8 cellular contexts compared by ENCODE assay signal in the genomic region with DNA sequence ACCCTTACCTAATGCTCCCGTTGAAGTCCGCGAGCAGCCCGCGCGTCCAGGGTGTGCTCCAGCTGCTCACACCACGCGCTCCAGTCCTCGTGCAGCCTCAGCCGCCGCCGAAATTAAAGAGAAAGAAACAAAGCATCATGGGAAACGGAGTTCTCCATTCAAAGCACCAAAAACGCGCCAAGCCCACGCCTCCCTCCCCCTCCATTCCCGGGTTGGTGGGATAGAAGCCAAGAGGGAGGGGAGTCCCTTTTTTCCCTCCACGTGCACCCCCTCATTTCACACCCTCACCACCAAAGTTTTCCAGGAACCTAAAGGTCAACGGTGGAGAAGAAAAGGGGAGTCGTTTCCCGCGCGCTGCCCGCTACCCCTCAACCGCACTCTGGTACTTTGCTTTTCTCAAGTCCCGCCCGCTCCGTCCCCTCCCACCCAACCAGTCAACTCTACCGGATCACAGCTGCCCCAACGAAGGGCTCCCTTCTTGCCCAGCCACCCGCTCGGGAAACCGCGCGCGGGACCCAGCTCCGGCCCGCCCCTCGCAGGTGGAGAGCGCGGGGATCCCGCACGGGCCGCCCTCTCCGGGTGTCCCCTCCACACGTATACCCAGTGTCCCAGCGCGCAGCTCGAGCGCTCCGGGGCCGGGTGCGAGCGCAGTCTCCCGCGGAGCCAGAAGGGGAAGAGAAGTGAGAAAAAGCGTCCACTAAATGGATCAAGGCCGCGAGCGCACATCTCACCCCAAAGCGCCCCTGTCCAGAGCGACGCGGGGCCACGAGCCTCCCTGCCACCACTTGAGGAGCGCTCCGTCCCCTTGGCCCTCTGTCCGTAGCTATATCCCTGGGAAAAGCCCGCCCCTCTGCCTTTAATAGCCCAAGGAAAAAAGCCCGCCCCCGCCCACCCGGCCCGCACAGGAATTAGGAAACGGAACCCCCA.
A peak's percentile ranks its signal among the peaks of the same experiment; 100 is the strongest.
DNase-seq lines count a peak whose midpoint lies in the region; ATAC-seq and TF ChIP-seq lines count a peak whose summit lies in the region.

No MANE protein-coding gene starts in this region.

- peak; percentile 46 for ATAC-seq in GM19043 (IDR thresholded peaks at IDR 0.05; ENCODE audit: low read depth, unreplicated experiment)
- ATAC-seq in GM21526 (IDR thresholded peaks at IDR 0.05; ENCODE audit: low FRiP score, unreplicated experiment): no peak
- no peak for ATAC-seq in GM21515 (IDR thresholded peaks at IDR 0.05; ENCODE audit: unreplicated experiment)

- peak; percentile 27 for DNase-seq in activated T-cell treated with anti-CD3 and anti-CD28 coated beads for 4 hours
- peak in 1 of 2 donors; percentile 11 for DNase-seq in foreskin fibroblast
- DNase-seq in uterus: no peak

- H3K4me1 ChIP-seq in HUES64 (ENCODE audit: insufficient read depth, low read length): peaks cover 28% of the 10 kb centered on the region
- H3K4me1 ChIP-seq in neuron (ENCODE audit: insufficient read depth, low read length): peaks cover 19% of the 10 kb centered on the region
- H3K4me1 ChIP-seq in uterus: no peaks in the 10 kb centered on the region

- peak overlapping the region; percentile 100 for H3K9ac ChIP-seq in HUES64 (ENCODE audit: low read depth, low read length)

- H3K27ac ChIP-seq in HUES64 (ENCODE audit: low read depth, low read length) (peak overlapping the region; percentile 100), uterus (no peak overlapping the region)

- WGBS in HUES64: under 1% methylated on average over 57 of the region's 74 CpGs

- intact Hi-C loops in uterus (cut with DNase I; ENCODE audit: low total_unique reads): no loop called here

- TF ChIP-seq CTCF in foreskin fibroblast (IDR thresholded peaks at IDR 0.05; ENCODE audit: low read depth, low read length): no peak
- TF ChIP-seq CTCF in uterus (IDR thresholded peaks at IDR 0.05): no peak

- H2AFZ ChIP-seq in neuron (ENCODE audit: low read depth, low read length): peak overlapping the region; percentile 55

- H3K9me3 ChIP-seq in HUES64 (ENCODE audit: insufficient read depth, low read depth, low read length) (no peaks in the 10 kb centered on the region), neuron (ENCODE audit: low read length) (no peaks in the 10 kb centered on the region), uterus (no peaks in the 10 kb centered on the region)

- TF ChIP-seq POLR2A in uterus (IDR thresholded peaks at IDR 0.05): no peak

- no peaks in the 10 kb centered on the region for H3K27me3 ChIP-seq in HUES64 (ENCODE audit: insufficient read depth, low read length)
- H3K27me3 ChIP-seq in neuron (ENCODE audit: insufficient read depth, low read length): no peaks in the 10 kb centered on the region
- peaks cover 0 to 17% of the 10 kb centered on the region in 2 donors for H3K27me3 ChIP-seq in uterus

- H3K4me3 ChIP-seq in HUES64 (ENCODE audit: low read length): peak overlapping the region; percentile 98
- peak overlapping the region; percentile 38 to 49 for H3K4me3 ChIP-seq in foreskin fibroblast (ENCODE audit: low read depth in 1 of 2, low read length in 2 of 2)
- H3K4me3 ChIP-seq in neuron (ENCODE audit: low read length): peak overlapping the region; percentile 84
- H3K4me3 ChIP-seq in uterus: peak overlapping the region; percentile 6 to 40

- H3K36me3 ChIP-seq in HUES64 (ENCODE audit: insufficient read depth, low read length) (peaks cover 45% of the 10 kb centered on the region), neuron (ENCODE audit: insufficient read depth, low read length) (peaks cover 22% of the 10 kb centered on the region), uterus (no peaks in the 10 kb centered on the region)

Comparison
In these comparisons a context has a peak if more than half of its experiments do, and no peak if none do; other contexts are left out.
1. H3K4me3 ChIP-seq: peak in every context shown above with its lines; median percentile 98 in HUES64; 84 in neuron; 44 in foreskin fibroblast; 23 in uterus.